ENCODE assay signal across 1 cellular context in genomic region chr18:62338446-62339105, GRCh38.
TF ChIP-seq lines count a peak whose summit lies in the region.

No MANE protein-coding gene starts in this region.

TF ChIP-seq in GM12878, 131 proteins besides CTCF, POLR2A, EP300 and RAD21:
- no peak for TF ChIP-seq RCOR1 (conservative IDR thresholded peaks at IDR 0.05; ENCODE audit: low read depth, low read length)
- 0 out of 4 replicates have a peak, but pooled peaks of 1 of the 2 experiments have one; percentile 10 for TF ChIP-seq IKZF2 (IDR thresholded peaks at IDR 0.05)
- 0 out of 2 replicates have a peak, but pooled peaks have one; percentile 13 for TF ChIP-seq MEF2A (IDR thresholded peaks at IDR 0.05; ENCODE audit: insufficient read depth, low read depth, low read length)
- TF ChIP-seq MYB (IDR thresholded peaks at IDR 0.05; ENCODE audit: borderline replicate concordance, low read depth, low read length), result 0 out of 2 replicates have a peak, but pooled peaks have one; percentile 40
- TF ChIP-seq IKZF1 (conservative IDR thresholded peaks at IDR 0.05), result 0 out of 2 replicates have a peak, but pooled peaks have one; percentile 12
- no peak for TF ChIP-seq ASH2L (IDR thresholded peaks at IDR 0.05; ENCODE audit: borderline replicate concordance, low read depth)
- no peak for TF ChIP-seq STAT3 (IDR thresholded peaks at IDR 0.05; ENCODE audit: low read depth, low read length)
- TF ChIP-seq ATF3 (IDR thresholded peaks at IDR 0.05; ENCODE audit: borderline replicate concordance, extremely low read depth, low read depth, low read length), result no peak
- TF ChIP-seq RELB (IDR thresholded peaks at IDR 0.05; ENCODE audit: low read depth), result 0 out of 2 replicates have a peak, but pooled peaks have one; percentile 71
- TF ChIP-seq ZNF384 (IDR thresholded peaks at IDR 0.05; ENCODE audit: borderline replicate concordance, low read depth, low read length), result no peak
- TF ChIP-seq PBX3 (IDR thresholded peaks at IDR 0.05; ENCODE audit: insufficient replicate concordance, low read depth, low read length), result no peak
- TF ChIP-seq JUNB (IDR thresholded peaks at IDR 0.05), result no peak
- TF ChIP-seq LARP7 (IDR thresholded peaks at IDR 0.05), result no peak
- no peak for TF ChIP-seq YY1 (IDR thresholded peaks at IDR 0.05; ENCODE audit: low read depth, low read length)
- no peak for TF ChIP-seq CBFB (IDR thresholded peaks at IDR 0.05; ENCODE audit: low read depth)
- no peak for TF ChIP-seq TARDBP (IDR thresholded peaks at IDR 0.05; ENCODE audit: borderline replicate concordance)
